8 cellular contexts compared by ENCODE assay signal in genomic region chr16:75471723-75472634, GRCh38. TPM values are rescaled to one million over a fixed set of nuclear protein-coding genes. Genes with fewer than 3 reads are reported as not detected.
DNase-seq lines count a peak whose midpoint lies in the region; ATAC-seq and TF ChIP-seq lines count a peak whose summit lies in the region.

No MANE protein-coding gene starts in this region.

- peaks cover 9% of the 10 kb centered on the region for H3K4me1 Mint-ChIP-seq in Calu3 (ENCODE audit: low read depth, unreplicated experiment)

- H3K27ac ChIP-seq in cardiac muscle cell: no peak overlapping the region
- no peak overlapping the region for H3K27ac ChIP-seq in trophoblast cell (ENCODE audit: low read depth, low read length)

- H3K79me1 ChIP-seq in trophoblast cell (ENCODE audit: low read length): no peaks in the 10 kb centered on the region

- no peaks in the 10 kb centered on the region for H3K36me3 Mint-ChIP-seq in Calu3 (ENCODE audit: insufficient read depth, unreplicated experiment)
- no peaks in the 10 kb centered on the region for H3K36me3 Mint-ChIP-seq in activated naive CD4-positive, alpha-beta T cell treated with anti-CD3 and anti-CD28 coated beads, Interleukin-2, amount 50 U/mL, for 72 hours

- no peak overlapping the region for H2BK12ac ChIP-seq in trophoblast cell (ENCODE audit: low read length)

- H3K4me1 ChIP-seq in cardiac muscle cell (ENCODE audit: low read depth) (no peaks in the 10 kb centered on the region), trophoblast cell (ENCODE audit: control insufficient read depth in 1 of 2, insufficient read depth in 2 of 2, low read length in 2 of 2) (no peaks in the 10 kb centered on the region)

- H4K91ac ChIP-seq in trophoblast cell (ENCODE audit: low read depth, low read length): no peak overlapping the region

- no peaks in the 10 kb centered on the region for H3K27me3 Mint-ChIP-seq in Calu3 (ENCODE audit: unreplicated experiment)

- H3K9me3 Mint-ChIP-seq in Calu3 (ENCODE audit: low read depth, unreplicated experiment): no peaks in the 10 kb centered on the region
- H3K9me3 Mint-ChIP-seq in activated naive CD4-positive, alpha-beta T cell treated with anti-CD3 and anti-CD28 coated beads, Interleukin-2, amount 50 U/mL, for 72 hours: no peaks in the 10 kb centered on the region

- H2AK5ac ChIP-seq in trophoblast cell (ENCODE audit: low read length): no peak overlapping the region

- H3K27ac Mint-ChIP-seq in Calu3 (ENCODE audit: unreplicated experiment): no peak overlapping the region
- H3K27ac Mint-ChIP-seq in activated naive CD4-positive, alpha-beta T cell treated with anti-CD3 and anti-CD28 coated beads, Interleukin-2, amount 50 U/mL, for 72 hours: peak overlapping the region in 1 of 2 donors; percentile 52

- no peak overlapping the region for H3K23ac ChIP-seq in trophoblast cell (ENCODE audit: low read length)

- H3K4me3 ChIP-seq in cardiac muscle cell (no peak overlapping the region), trophoblast cell (ENCODE audit: low read depth, low read length) (no peak overlapping the region)

- H3K4me3 Mint-ChIP-seq in Calu3 (ENCODE audit: low read depth, unreplicated experiment): no peak overlapping the region

- no peak overlapping the region for H4K8ac ChIP-seq in trophoblast cell (ENCODE audit: low read depth, low read length)

- H3K18ac ChIP-seq in trophoblast cell (ENCODE audit: low read length): no peak overlapping the region

- H2BK120ac ChIP-seq in trophoblast cell (ENCODE audit: insufficient read depth, low read length, poor library complexity): no peak overlapping the region

- no peaks in the 10 kb centered on the region for H3K9me3 ChIP-seq in cardiac muscle cell (ENCODE audit: low read depth)
- no peaks in the 10 kb centered on the region for H3K9me3 ChIP-seq in trophoblast cell (ENCODE audit: insufficient read depth, low read depth, low read length)

- intact Hi-C loops in Calu3 (cut with micrococcal nuclease; ENCODE audit: unreplicated experiment): loop anchor here (1.0 to 5.0 kb wide), 3 partner anchors 45 to 290 kb away; partner anchors contain the start of gene TMEM231

- no peak overlapping the region for H2BK5ac ChIP-seq in trophoblast cell (ENCODE audit: low read depth, low read length, poor library complexity)

- no peak overlapping the region for H4K12ac ChIP-seq in trophoblast cell (ENCODE audit: low read depth, low read length)

- no peaks in the 10 kb centered on the region for H3K36me3 ChIP-seq in cardiac muscle cell
- H3K36me3 ChIP-seq in trophoblast cell (ENCODE audit: control insufficient read depth in 1 of 2, insufficient read depth in 2 of 2, low read length in 2 of 2): no peaks in the 10 kb centered on the region

- no CpG with 5 or more reads among the region's 10 CpGs for WGBS in trophoblast cell (ENCODE audit: extremely low coverage, insufficient coverage, insufficient read length)

- H2AFZ ChIP-seq in trophoblast cell (ENCODE audit: insufficient read depth, low read length, poor library complexity): no peak overlapping the region

- no peaks in the 10 kb centered on the region for H3K27me3 ChIP-seq in cardiac muscle cell
- no peaks in the 10 kb centered on the region for H3K27me3 ChIP-seq in trophoblast cell (ENCODE audit: insufficient read depth, low read length)

- no peak overlapping the region for H3K14ac ChIP-seq in trophoblast cell (ENCODE audit: low read length)

- TF ChIP-seq CTCF in Calu3 (IDR thresholded peaks at IDR 0.05; ENCODE audit: unreplicated experiment): peak; percentile 55
- peak; percentile 78 for TF ChIP-seq CTCF in cardiac muscle cell (IDR thresholded peaks at IDR 0.05; ENCODE audit: low read depth, low read length)

- peak; percentile 64 for ATAC-seq in GM19025 (IDR thresholded peaks at IDR 0.05; ENCODE audit: low read depth, unreplicated experiment)
- peak; percentile 78 for ATAC-seq in HG03432 (IDR thresholded peaks at IDR 0.05; ENCODE audit: unreplicated experiment)
- peak; percentile 73 to 88 for ATAC-seq in activated naive CD4-positive, alpha-beta T cell treated with anti-CD3 and anti-CD28 coated beads, Interleukin-2, amount 50 U/mL, for 72 hours
- no peak for ATAC-seq in GM18861 (IDR thresholded peaks at IDR 0.05; ENCODE audit: unreplicated experiment)

- DNase-seq in Calu3: peak; percentile 64
- peak; percentile 5 for DNase-seq in NCI-H774 (lab: John Stamatoyannopoulos, UW)
- DNase-seq in activated naive CD4-positive, alpha-beta T cell treated with anti-CD3 and anti-CD28 coated beads, Interleukin-2, amount 50 U/mL, for 72 hours (ENCODE audit: low spot score in 2 of 2): peak in 1 of 2 donors; percentile 26
- peak; percentile 76 to 78 for DNase-seq in cardiac muscle cell (ENCODE audit: low read depth in 1 of 2, low spot score in 1 of 2)
- DNase-seq in trophoblast cell: peak; percentile 45 to 80

- H3K9ac ChIP-seq in trophoblast cell (ENCODE audit: low read length): no peak overlapping the region

- no peaks in the 10 kb centered on the region for H3K79me2 ChIP-seq in trophoblast cell (ENCODE audit: control insufficient read depth, insufficient read depth, low read length, poor library complexity)

- CTCF ChIA-PET in Calu3 (lab: Charles Lee): interaction anchor here (0.7 to 1.7 kb wide), 4 partner anchors 25 to 78 kb away, joined by 3 to 12 read pairs (median 7); no protein-coding TSS in a partner anchor

- no peak overlapping the region for H3K4me2 ChIP-seq in trophoblast cell (ENCODE audit: low read length)

- no peak overlapping the region for H3K4ac ChIP-seq in trophoblast cell (ENCODE audit: low read depth, low read length)

- no TSS peak for BruUV-seq in Calu3 (replicated peaks; lab: Mats Ljungman, UMichigan)

RNA-seq across cellular contexts. Expression of gene TMEM170A, which starts 7.5 kb away (rescaled TPM):
- total RNA-seq in Calu3 (2022) (48.4 and 52.5 TPM in 2 replicates), cardiac muscle cell (14.5 and 29.0 TPM in 2 replicates)
- 10 to 100 TPM; 21.8 to 33.5 TPM for total RNA-seq in activated naive CD4-positive, alpha-beta T cell treated with anti-CD3 and anti-CD28 coated beads, Interleukin-2, amount 50 U/mL, for 72 hours
- polyA plus RNA-seq in cardiac muscle cell: 22.7 and 27.2 TPM in 2 replicates
- polyA plus RNA-seq in trophoblast cell (2013): 18.0 and 18.2 TPM in 2 replicates

RNA-seq across cellular contexts. Expression of gene CHST6, which starts 23.3 kb away (rescaled TPM):
- 3.3 and 4.3 TPM in 2 replicates for total RNA-seq in Calu3 (2022)
- total RNA-seq in activated naive CD4-positive, alpha-beta T cell treated with anti-CD3 and anti-CD28 coated beads, Interleukin-2, amount 50 U/mL, for 72 hours: not detected
- total RNA-seq in cardiac muscle cell: 3.2 and 3.8 TPM in 2 replicates
- polyA plus RNA-seq in cardiac muscle cell: 0.10 and 1.2 TPM in 2 replicates
- polyA plus RNA-seq in trophoblast cell (2013): 0.61 and 0.66 TPM in 2 replicates

RNA-seq across cellular contexts. Expression of gene CFDP1, which starts 38.7 kb away (rescaled TPM):
- 64.1 and 70.9 TPM in 2 replicates for total RNA-seq in Calu3 (2022)
- 10 to 100 TPM; 47.5 to 49.7 TPM for total RNA-seq in activated naive CD4-positive, alpha-beta T cell treated with anti-CD3 and anti-CD28 coated beads, Interleukin-2, amount 50 U/mL, for 72 hours
- total RNA-seq in cardiac muscle cell: 78.1 and 103 TPM in 2 replicates
- 114 and 116 TPM in 2 replicates for polyA plus RNA-seq in cardiac muscle cell
- polyA plus RNA-seq in trophoblast cell (2013): 103 and 111 TPM in 2 replicates
